Comparison of ENCODE assay signal across 37 cellular contexts in genomic region chr19:45933759-45934158, GRCh38. TPM values are rescaled to one million over a fixed set of nuclear protein-coding genes. Genes with fewer than 3 reads are reported as not detected.
"Had no signal": no experiment of that assay in that cellular context is flagged by ENCODE, and none has a peak within 500 bp of the region (broad histone marks: within the 10 kb centered on the region; RNA-seq: fewer than 3 reads in every experiment).

No MANE protein-coding gene starts in this region.

- H3K27ac ChIP-seq: adrenal gland, ascending aorta, body of pancreas, brain microvascular endothelial cell, breast epithelium, cardiac muscle cell had no signal

- DNase-seq: activated effector memory CD4-positive, alpha-beta T cell treated with anti-CD3 and anti-CD28 coated beads, Interleukin-2, amount 50 U/mL, for 16 hours; activated effector memory CD4-positive, alpha-beta T cell treated with Interleukin-2 at 50 U/mL for 16 hours; activated gamma-delta T cell; activated gamma-delta T cell treated with Interleukin-2 at 50 U/mL for 16 hours; activated naive CD4-positive, alpha-beta T cell; activated naive CD4-positive, alpha-beta T cell treated with anti-CD3 and anti-CD28 coated beads for 36 hours; activated naive CD4-positive, alpha-beta T cell treated with anti-CD3 and anti-CD28 coated beads, Interleukin-2, amount 10 ng/mL, durations not matched to agents 7 days and 5 days; activated naive CD4-positive, alpha-beta T cell treated with anti-CD3 and anti-CD28 coated beads, Interleukin-2, amount 50 U/mL, for 16 hours; activated naive CD4-positive, alpha-beta T cell treated with Interleukin-2 at 50 U/mL for 16 hours; activated naive CD8-positive, alpha-beta T cell treated with anti-CD3 and anti-CD28 coated beads for 36 hours; activated naive CD8-positive, alpha-beta T cell treated with anti-CD3 and anti-CD28 coated beads, Interleukin-2, amount 10 ng/mL, durations not matched to agents 7 days and 5 days; activated naive CD8-positive, alpha-beta T cell treated with anti-CD3 and anti-CD28 coated beads, Interleukin-2, amount 50 U/mL, for 24 hours; activated T-cell treated with anti-CD3 and anti-CD28 coated beads, Interleukin-2, amount 50 U/mL, for 1 hour; activated T-cell treated with anti-CD3 and anti-CD28 coated beads, Interleukin-2, amount 50 U/mL, for 24 hours; activated T-cell treated with anti-CD3 and anti-CD28 coated beads, Interleukin-2, amount 50 U/mL, for 4 hours; activated T-cell treated with anti-CD3 and anti-CD28 coated beads, Interleukin-2, amount 50 U/mL, for 48 hours; activated T-cell treated with anti-CD3 and anti-CD28 coated beads, Interleukin-2, amount 50 U/mL, for 72 hours; adrenal gland; amniotic stem cell; anterior cingulate cortex; aorta; body of pancreas; brain microvascular endothelial cell; cerebellar nuclear complex had no signal

- H3K9me3 ChIP-seq: adrenal gland, ascending aorta, body of pancreas, breast epithelium had no signal

- H3K27me3 ChIP-seq: adrenal gland, ascending aorta, body of pancreas, brain microvascular endothelial cell had no signal

- H3K4me1 ChIP-seq: adrenal gland, ascending aorta, body of pancreas, breast epithelium had no signal

- H3K36me3 ChIP-seq: adrenal gland, ascending aorta, brain microvascular endothelial cell, breast epithelium, cardiac muscle cell had no signal

- H3K4me3 ChIP-seq: adrenal gland, ascending aorta, body of pancreas, breast epithelium, cardiac muscle cell had no signal

RNA-seq across cellular contexts. Expression of gene NANOS2, which starts 19.2 kb away (rescaled TPM):
- total RNA-seq: activated naive CD4-positive, alpha-beta T cell treated with anti-CD3 and anti-CD28 coated beads for 36 hours; activated naive CD4-positive, alpha-beta T cell treated with anti-CD3 and anti-CD28 coated beads, Interleukin-2, amount 50 U/mL, for 72 hours; activated naive CD8-positive, alpha-beta T cell treated with anti-CD3 and anti-CD28 coated beads for 36 hours; activated naive CD8-positive, alpha-beta T cell treated with anti-CD3 and anti-CD28 coated beads, Interleukin-2, amount 10 ng/mL, durations not matched to agents 7 days and 5 days; activated T-cell treated with anti-CD3 and anti-CD28 coated beads, Interleukin-2, amount 50 U/mL, for 4 hours; activated T-cell treated with anti-CD3 and anti-CD28 coated beads, Interleukin-2, amount 50 U/mL, for 72 hours; activated T-helper 1 cell treated with anti-CD3 and anti-CD28 coated beads, Interleukin-12 subunit alpha, Interleukin-12 subunit beta, Interleukin-2, Interleukin-4 antibody, amounts not matched to agents 30 ng/mL and 10 ng/mL and 1 ng/mL, durations not matched to agents 14 hours and 24 hours and 36 hours; activated T-helper 17 cell treated with anti-CD3 and anti-CD28 coated beads, Interleukin-2, amount 50 U/mL, for 72 hours; activated T-helper 2 cell treated with anti-CD3 and anti-CD28 coated beads, Interferon-gamma antibody, Interleukin-2, Interleukin-4, amounts not matched to agents 10 μg/mL and 5 μg/mL and 100 μg/mL, durations not matched to agents 14 hours and 24 hours and 36 hours; adrenal gland; aorta; ascending aorta; astrocyte; body of pancreas; breast epithelium; bronchial epithelial cell; cardiac muscle cell; cardiac septum; cerebellum; chondrocyte had no signal
- polyA plus RNA-seq: adipose tissue, adrenal gland, aorta, cardiac muscle cell had no signal

RNA-seq across cellular contexts. Expression of gene NOVA2, which starts 39.9 kb away (rescaled TPM):
- total RNA-seq: activated naive CD4-positive, alpha-beta T cell treated with anti-CD3 and anti-CD28 coated beads for 36 hours; activated naive CD8-positive, alpha-beta T cell treated with anti-CD3 and anti-CD28 coated beads for 36 hours; activated naive CD8-positive, alpha-beta T cell treated with anti-CD3 and anti-CD28 coated beads, Interleukin-2, amount 10 ng/mL, durations not matched to agents 7 days and 5 days; activated T-cell treated with anti-CD3 and anti-CD28 coated beads, Interleukin-2, amount 50 U/mL, for 4 hours; activated T-helper 1 cell treated with anti-CD3 and anti-CD28 coated beads, Interleukin-12 subunit alpha, Interleukin-12 subunit beta, Interleukin-2, Interleukin-4 antibody, amounts not matched to agents 30 ng/mL and 10 ng/mL and 1 ng/mL, durations not matched to agents 14 hours and 24 hours and 36 hours; activated T-helper 2 cell treated with anti-CD3 and anti-CD28 coated beads, Interferon-gamma antibody, Interleukin-2, Interleukin-4, amounts not matched to agents 10 μg/mL and 5 μg/mL and 100 μg/mL, durations not matched to agents 14 hours and 24 hours and 36 hours; bronchial epithelial cell had no signal
